In genomic region chr13:51452391-51453307, GRCh38 we compare ENCODE assay signal across 8 cellular contexts. TPM values are rescaled to one million over a fixed set of nuclear protein-coding genes. Genes with fewer than 3 reads are reported as not detected.
DNase-seq lines count a peak whose midpoint lies in the region; ATAC-seq and TF ChIP-seq lines count a peak whose summit lies in the region.

A gene with protein sequence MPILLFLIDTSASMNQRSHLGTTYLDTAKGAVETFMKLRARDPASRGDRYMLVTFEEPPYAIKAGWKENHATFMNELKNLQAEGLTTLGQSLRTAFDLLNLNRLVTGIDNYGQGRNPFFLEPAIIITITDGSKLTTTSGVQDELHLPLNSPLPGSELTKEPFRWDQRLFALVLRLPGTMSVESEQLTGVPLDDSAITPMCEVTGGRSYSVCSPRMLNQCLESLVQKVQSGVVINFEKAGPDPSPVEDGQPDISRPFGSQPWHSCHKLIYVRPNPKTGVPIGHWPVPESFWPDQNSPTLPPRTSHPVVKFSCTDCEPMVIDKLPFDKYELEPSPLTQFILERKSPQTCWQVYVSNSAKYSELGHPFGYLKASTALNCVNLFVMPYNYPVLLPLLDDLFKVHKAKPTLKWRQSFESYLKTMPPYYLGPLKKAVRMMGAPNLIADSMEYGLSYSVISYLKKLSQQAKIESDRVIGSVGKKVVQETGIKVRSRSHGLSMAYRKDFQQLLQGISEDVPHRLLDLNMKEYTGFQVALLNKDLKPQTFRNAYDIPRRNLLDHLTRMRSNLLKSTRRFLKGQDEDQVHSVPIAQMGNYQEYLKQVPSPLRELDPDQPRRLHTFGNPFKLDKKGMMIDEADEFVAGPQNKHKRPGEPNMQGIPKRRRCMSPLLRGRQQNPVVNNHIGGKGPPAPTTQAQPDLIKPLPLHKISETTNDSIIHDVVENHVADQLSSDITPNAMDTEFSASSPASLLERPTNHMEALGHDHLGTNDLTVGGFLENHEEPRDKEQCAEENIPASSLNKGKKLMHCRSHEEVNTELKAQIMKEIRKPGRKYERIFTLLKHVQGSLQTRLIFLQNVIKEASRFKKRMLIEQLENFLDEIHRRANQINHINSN (minus strand): TSS chr13:51453036. CDS start chr13:51452525, 511 bp downstream.

- peak within 1 kb of the TSS; percentile 83 for H2AFZ ChIP-seq in GM23338

- ATAC-seq in GM23338 (peak; percentile 74), naive B cell (ENCODE audit: low read depth in 2 of 2) (peak; percentile 72 to 76)
- ATAC-seq in stimulated activated memory B cell treated with anti-CD40 and anti-IgM and Interleukin-4, amounts not matched to agents 10 μg/mL and 1 μg/mL and 100 μg/mL, for 72 hours, result peak; percentile 91

- peak within 1 kb of the TSS; percentile 97 for H3K4me2 ChIP-seq in DOHH2 (ENCODE audit: low read length)
- H3K4me2 ChIP-seq in GM23338, result peak within 1 kb of the TSS; percentile 92

- no peaks in the 10 kb centered on the region for H3K9me2 ChIP-seq in DOHH2 (replicated peaks; ENCODE audit: control insufficient read depth, low read length)
- H3K9me2 ChIP-seq in GM23338 (ENCODE audit: insufficient read depth), result no peaks in the 10 kb centered on the region

- H3K27me3 ChIP-seq in DOHH2 (ENCODE audit: control insufficient read depth, low read length) (no peaks in the 10 kb centered on the region), GM23338 (ENCODE audit: insufficient read depth) (no peaks in the 10 kb centered on the region)

- peak within 1 kb of the TSS; percentile 89 for H3K27ac ChIP-seq in DOHH2 (ENCODE audit: low read depth, low read length)
- peak within 1 kb of the TSS; percentile 93 for H3K27ac ChIP-seq in GM23338 (ENCODE audit: low read depth)

- H3K27ac Mint-ChIP-seq in GM23338 (peak within 1 kb of the TSS; percentile 97), naive B cell (peak within 1 kb of the TSS; percentile 97 to 99 (median 98))
- H3K27ac Mint-ChIP-seq in stimulated activated memory B cell treated with anti-CD40 and anti-IgM and Interleukin-4, amounts not matched to agents 10 μg/mL and 1 μg/mL and 100 μg/mL, for 72 hours, result peak within 1 kb of the TSS; percentile 91

- H3K27me3 Mint-ChIP-seq in GM23338 (ENCODE audit: insufficient read depth, low read depth, poor library complexity) (peaks cover 5% of the 10 kb centered on the region), naive B cell (no peaks in the 10 kb centered on the region)
- no peaks in the 10 kb centered on the region for H3K27me3 Mint-ChIP-seq in stimulated activated memory B cell treated with anti-CD40 and anti-IgM and Interleukin-4, amounts not matched to agents 10 μg/mL and 1 μg/mL and 100 μg/mL, for 72 hours

- H3K4me1 ChIP-seq in DOHH2 (ENCODE audit: control insufficient read depth, low read length) (peaks cover 34% of the 10 kb centered on the region), GM23338 (ENCODE audit: insufficient read depth) (peaks cover 14% of the 10 kb centered on the region)

- H3K36me3 ChIP-seq in DOHH2 (ENCODE audit: control insufficient read depth, low read length), result peaks cover 62% of the 10 kb centered on the region
- peaks cover 26% of the 10 kb centered on the region; the same call in 1 of the 2 replicates for H3K36me3 ChIP-seq in GM23338 (ENCODE audit: insufficient read depth)

- H3K4me3 ChIP-seq in DOHH2 (ENCODE audit: low read length) (peak within 1 kb of the TSS; percentile 90), GM23338 (peak within 1 kb of the TSS; percentile 91)

- H3K36me3 Mint-ChIP-seq in GM23338 (ENCODE audit: low read depth) (peaks cover 56% of the 10 kb centered on the region), naive B cell (peaks cover 9 to 16% of the 10 kb centered on the region in 2 donors)
- H3K36me3 Mint-ChIP-seq in stimulated activated memory B cell treated with anti-CD40 and anti-IgM and Interleukin-4, amounts not matched to agents 10 μg/mL and 1 μg/mL and 100 μg/mL, for 72 hours, result peaks cover 40% of the 10 kb centered on the region

- TF ChIP-seq CTCF in DOHH2 (IDR thresholded peaks at IDR 0.05; ENCODE audit: low read depth, low read length, poor library complexity, severe bottlenecking), result no peak
- TF ChIP-seq CTCF in GM23338 (conservative IDR thresholded peaks at IDR 0.05; ENCODE audit: low read depth in 2 of 2), result no peak

- H3K4me3 Mint-ChIP-seq in GM23338 (peak within 1 kb of the TSS; percentile 89), naive B cell (peak within 1 kb of the TSS; percentile 87 to 99 (median 96))
- H3K4me3 Mint-ChIP-seq in stimulated activated memory B cell treated with anti-CD40 and anti-IgM and Interleukin-4, amounts not matched to agents 10 μg/mL and 1 μg/mL and 100 μg/mL, for 72 hours, result peak within 1 kb of the TSS; percentile 93

- H3K4me1 Mint-ChIP-seq in GM23338 (peaks cover 27% of the 10 kb centered on the region), naive B cell (peaks cover 36 to 51% (median 37%) of the 10 kb centered on the region in 3 donors)
- peaks cover 38% of the 10 kb centered on the region for H3K4me1 Mint-ChIP-seq in stimulated activated memory B cell treated with anti-CD40 and anti-IgM and Interleukin-4, amounts not matched to agents 10 μg/mL and 1 μg/mL and 100 μg/mL, for 72 hours

- peaks cover 21% of the 10 kb centered on the region for H3K79me2 ChIP-seq in DOHH2 (ENCODE audit: control insufficient read depth, low read length)
- H3K79me2 ChIP-seq in GM23338 (replicated peaks; ENCODE audit: insufficient read depth), result peaks cover 14% of the 10 kb centered on the region

- peaks cover 11% of the 10 kb centered on the region for H3K9me3 ChIP-seq in DOHH2 (ENCODE audit: control insufficient read depth, insufficient read depth, low read length)

- H3K9me3 Mint-ChIP-seq in GM23338 (peaks cover 24% of the 10 kb centered on the region), naive B cell (peaks cover 0 to 1% (median 0%) of the 10 kb centered on the region in 7 donors)
- no peaks in the 10 kb centered on the region for H3K9me3 Mint-ChIP-seq in stimulated activated memory B cell treated with anti-CD40 and anti-IgM and Interleukin-4, amounts not matched to agents 10 μg/mL and 1 μg/mL and 100 μg/mL, for 72 hours

- H4K20me1 ChIP-seq in DOHH2 (ENCODE audit: control insufficient read depth, insufficient read depth, low read depth, low read length), result no peaks in the 10 kb centered on the region
- H4K20me1 ChIP-seq in GM23338 (replicated peaks; ENCODE audit: insufficient read depth), result peaks cover 8% of the 10 kb centered on the region; the same call in 1 of the 2 replicates

- DNase-seq in GM23338 (ENCODE audit: low spot score) (peak; percentile 100), LHCN-M2 (ENCODE audit: low read depth) (peak; percentile 99), RPMI8226 (peak; percentile 97), fibroblast of gingiva (ENCODE audit: low read depth) (peak; percentile 100), naive B cell (peak; percentile 99)
- peak; percentile 94 to 98 for DNase-seq in activated T-helper 1 cell treated with anti-CD3 and anti-CD28 coated beads, Interleukin-2, amount 50 U/mL, for 16 hours (ENCODE audit: low read depth in 1 of 2, low spot score in 1 of 2)

- H3F3A ChIP-seq in DOHH2 (ENCODE audit: control insufficient read depth, insufficient read depth) (peaks cover 22% of the 10 kb centered on the region), GM23338 (replicated peaks; ENCODE audit: low read depth) (peaks cover 9% of the 10 kb centered on the region; the same call in 1 of the 2 replicates)

TF ChIP-seq in GM23338, 12 proteins besides CTCF, POLR2A, EP300 and RAD21 (continues in another document):
- TF ChIP-seq ETS1 (IDR thresholded peaks at IDR 0.05) (peak; percentile 47; the same call in 1 of the 2 replicates), POLR2AphosphoS5 (IDR thresholded peaks at IDR 0.05; ENCODE audit: low read depth) (peak; percentile 99), CREB1 (CRISPR knock-in tag; IDR thresholded peaks at IDR 0.05; ENCODE audit: low read depth) (0 out of 2 replicates have a peak, but pooled peaks have one; percentile 8), ZNF331 (CRISPR knock-in tag; IDR thresholded peaks at IDR 0.05; ENCODE audit: low read depth) (no peak), EZH2phosphoT487 (IDR thresholded peaks at IDR 0.05; ENCODE audit: unreplicated experiment) (no peak), REST (IDR thresholded peaks at IDR 0.05; ENCODE audit: unreplicated experiment) (peak; percentile 12), JUNB (IDR thresholded peaks at IDR 0.05; ENCODE audit: unreplicated experiment) (no peak)

RNA-seq across cellular contexts. Expression of the gene that starts here (rescaled TPM):
- 38.6 and 47.2 TPM in 2 replicates for total RNA-seq in GM23338 (2014; rRNA removed; shearing (Covaris generic))
- polyA plus RNA-seq in GM23338 (2016; fragmentation: Nextera tagmentation; extraction: Ambion mirVana) (24.8 and 25.1 TPM in 2 replicates), naive B cell (ENCODE audit: low read depth in 6 of 6) (10 to 100 TPM; 20.6 to 33.5 (median 26.7) TPM)
- total RNA-seq in LHCN-M2 (2014; rRNA removed), result 37.1 and 38.7 TPM in 2 replicates
- polyA plus RNA-seq in LHCN-M2 (2012), result 10.7 TPM

Comparison
In these comparisons a context has a peak if more than half of its experiments do, and no peak if none do; other contexts are left out.
1. Peak in every context shown above with its lines: DNase-seq, ATAC-seq, H3K4me3 ChIP-seq and H3K27ac ChIP-seq.